ENCODE assay signal across 22 cellular contexts in the genomic region with DNA sequence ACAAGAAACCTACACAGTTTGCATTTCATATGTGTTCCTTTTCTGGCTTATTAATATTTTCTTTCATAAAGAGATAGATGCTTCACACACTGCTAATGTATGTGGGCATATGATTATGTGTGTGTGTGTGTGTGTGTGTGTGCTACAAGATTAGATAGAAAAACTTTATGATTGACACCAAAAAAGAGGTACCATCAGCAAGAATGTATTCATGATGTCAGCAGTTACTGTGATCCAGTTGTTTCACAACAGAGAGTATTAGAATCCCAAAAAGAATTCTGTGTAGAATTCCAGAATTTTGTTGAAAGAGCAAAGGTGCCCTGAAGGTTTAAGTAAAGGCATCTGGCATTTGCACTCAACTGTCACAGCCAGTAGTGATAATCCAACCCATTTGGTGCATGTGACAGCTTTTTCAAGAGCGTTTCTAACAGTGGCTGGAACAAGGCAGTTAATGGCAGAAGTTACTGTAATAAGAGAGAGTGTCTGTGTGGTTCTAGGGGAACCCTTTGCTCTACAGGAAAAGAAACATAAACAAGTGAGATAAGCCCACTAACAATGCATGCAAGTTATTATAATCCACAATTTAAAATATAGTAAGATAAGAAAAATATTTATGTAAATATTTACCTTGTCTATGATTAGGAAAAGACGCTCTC. TPM values are rescaled to one million over a fixed set of nuclear protein-coding genes. Genes with fewer than 3 reads are reported as not detected.
DNase-seq lines count a peak whose midpoint lies in the region; ATAC-seq, FAIRE-seq and TF ChIP-seq lines count a peak whose summit lies in the region.
"Had no signal": no experiment of that assay in that cellular context is flagged by ENCODE, and none has a peak within 500 bp of the region (broad histone marks: within the 10 kb centered on the region; RNA-seq: fewer than 3 reads in every experiment).

No MANE protein-coding gene starts in this region.

- no peak overlapping the region for H2BK5ac ChIP-seq in IMR-90 (ENCODE audit: low read depth, low read length, poor library complexity, severe bottlenecking)

- no peaks in the 10 kb centered on the region for H3K79me1 ChIP-seq in IMR-90 (ENCODE audit: low read depth in 1 of 2, low read length in 2 of 2)

- H3K18ac ChIP-seq in IMR-90 (ENCODE audit: low read depth, low read length): no peak overlapping the region

- no peak overlapping the region for H2BK20ac ChIP-seq in IMR-90 (ENCODE audit: low read depth, low read length)

- H2AFZ ChIP-seq in SK-N-SH (ENCODE audit: low read depth) (no peak overlapping the region), IMR-90 (replicated peaks; ENCODE audit: low read length, poor library complexity) (no peak overlapping the region), K562 (ENCODE audit: low read depth, low read length) (peak overlapping the region; percentile 25)

- no peaks in the 10 kb centered on the region for H3K79me2 ChIP-seq in SK-N-SH (ENCODE audit: insufficient read depth)
- no peaks in the 10 kb centered on the region; the same call in 2 of the 3 replicates for H3K79me2 ChIP-seq in K562 (ENCODE audit: control insufficient read depth, insufficient read depth, low read length)

- ATAC-seq in SK-N-SH treated with all-trans-retinoic acid at 6 μM for 48 hours: no peak
- ATAC-seq in IMR-90 (ENCODE audit: low read depth): peak; percentile 51
- peak; percentile 55 for ATAC-seq in K562
- no peak for ATAC-seq in omental fat pad (ENCODE audit: low FRiP score)
- ATAC-seq: HCT116 had no signal

- no peaks in the 10 kb centered on the region for H3F3A ChIP-seq in SK-N-SH (replicated peaks; ENCODE audit: insufficient read depth)

- no peak for TF ChIP-seq CTCF in SK-N-SH (IDR thresholded peaks at IDR 0.05)
- TF ChIP-seq CTCF in IMR-90 (conservative IDR thresholded peaks at IDR 0.05; ENCODE audit: low read depth, low read length): no peak
- TF ChIP-seq CTCF in K562 (IDR thresholded peaks at IDR 0.05 in 2 of 3, conservative IDR thresholded peaks at IDR 0.05 in 1 of 3; ENCODE audit: insufficient read depth in 2 of 3, low read depth in 1 of 3, low read length in 3 of 3): no peak
- no peak for TF ChIP-seq CTCF in omental fat pad (IDR thresholded peaks at IDR 0.05)

- no peak overlapping the region for H4K5ac ChIP-seq in IMR-90 (ENCODE audit: low read depth, low read length)

- in situ Hi-C loops in IMR-90 (cut with MboI; ENCODE audit: low sequenced_read_pairs) (no loop called here), K562 (cut with MboI) (no loop called here)

- dilution Hi-C loops in IMR-90 (cut with HindIII; ENCODE audit: low sequenced_read_pairs, unreplicated experiment): no loop called here

- no peaks in the 10 kb centered on the region for H3K9me2 ChIP-seq in SK-N-SH

- 0 out of 2 replicates have a peak, but pooled peaks have one; percentile 13 for TF ChIP-seq RAD21 in SK-N-SH (IDR thresholded peaks at IDR 0.05; ENCODE audit: low read length)
- no peak for TF ChIP-seq RAD21 in IMR-90 (IDR thresholded peaks at IDR 0.05; ENCODE audit: low read length)
- TF ChIP-seq RAD21 in K562 (CRISPR knock-in tag; conservative IDR thresholded peaks at IDR 0.05 in 1 of 2, IDR thresholded peaks at IDR 0.05 in 1 of 2): no peak

- TF ChIP-seq POLR2A in IMR-90 (IDR thresholded peaks at IDR 0.05; ENCODE audit: low read depth, low read length) (no peak), K562 (conservative IDR thresholded peaks at IDR 0.05) (no peak)

- H4K91ac ChIP-seq in IMR-90 (ENCODE audit: insufficient read depth, low read depth, low read length): no peak overlapping the region

- H4K8ac ChIP-seq in IMR-90 (ENCODE audit: low read depth in 2 of 2, low read length in 2 of 2): no peak overlapping the region

- no peak overlapping the region for H3K14ac ChIP-seq in IMR-90 (replicated peaks; ENCODE audit: low read depth, low read length)

- CTCF ChIA-PET in SK-N-SH (lab: Yijun Ruan, JAX): interaction anchor here (1.1 to 1.5 kb wide), 2 partner anchors 9 to 19 kb away, joined by 4 read pairs; no protein-coding TSS in a partner anchor
- CTCF ChIA-PET in IMR-90 (lab: Yijun Ruan, JAX): interaction anchor here (0.5 kb wide), 1 partner anchor 13 kb away, joined by 3 read pairs; no protein-coding TSS in a partner anchor
- CTCF ChIA-PET in K562 (lab: Yijun Ruan, JAX; ENCODE audit: low intra/inter-chr PET ratio): no interaction called here

- H3K4ac ChIP-seq in IMR-90 (ENCODE audit: low read depth, low read length): no peak overlapping the region

- H2AK5ac ChIP-seq in IMR-90 (ENCODE audit: low read depth, low read length): no peak overlapping the region

- no peaks in the 10 kb centered on the region for H4K20me1 ChIP-seq in SK-N-SH (ENCODE audit: insufficient read depth)
- no peaks in the 10 kb centered on the region for H4K20me1 ChIP-seq in IMR-90 (ENCODE audit: insufficient read depth, low read length)
- H4K20me1 ChIP-seq in K562 (replicated peaks; ENCODE audit: control insufficient read depth, insufficient read depth, low read length): no peaks in the 10 kb centered on the region

- H3K9me3 ChIP-seq in SK-N-SH (no peaks in the 10 kb centered on the region), IMR-90 (ENCODE audit: control insufficient read depth, insufficient read depth, low read length) (no peaks in the 10 kb centered on the region), K562 (replicated peaks; ENCODE audit: control insufficient read depth, insufficient read depth, low read depth, low read length) (no peaks in the 10 kb centered on the region)
- H3K9me3 ChIP-seq: BE2C, Caco-2 had no signal

- H3K27ac ChIP-seq in SK-N-SH (ENCODE audit: low read depth in 2 of 2, low read length in 1 of 2): no peak overlapping the region
- H3K27ac ChIP-seq in IMR-90 (ENCODE audit: insufficient read depth, low read length): no peak overlapping the region
- H3K27ac ChIP-seq in K562 (ENCODE audit: extremely low read depth, low read depth, low read length): no peak overlapping the region
- H3K27ac ChIP-seq: HL-60 had no signal

- H3K9ac ChIP-seq in SK-N-SH (no peak overlapping the region), IMR-90 (ENCODE audit: low read depth, low read length) (no peak overlapping the region), K562 (ENCODE audit: insufficient read depth in 1 of 2, low read depth in 2 of 2, low read length in 2 of 2) (no peak overlapping the region)

- TF ChIP-seq EP300 in SK-N-SH (IDR thresholded peaks at IDR 0.05; ENCODE audit: borderline replicate concordance in 1 of 2, low read depth in 1 of 2, low read length in 1 of 2) (0 out of 4 replicates have a peak, but pooled peaks of 1 of the 2 experiments have one; percentile 32), K562 (IDR thresholded peaks at IDR 0.05; ENCODE audit: low read length) (no peak)

- no peak overlapping the region for H2BK15ac ChIP-seq in IMR-90 (ENCODE audit: low read depth, low read length)

- H3K56ac ChIP-seq in IMR-90 (ENCODE audit: extremely low read depth, insufficient read depth, low read length): no peak overlapping the region

- WGBS in SK-N-SH (ENCODE audit: low lambda C conversion rate): 22% methylated on average over 2 of the region's 2 CpGs
- WGBS in IMR-90 (ENCODE audit: extremely low coverage in 2 of 2, insufficient read length in 1 of 2), 2 experiments: no CpG with 5 or more reads among the region's 2 CpGs
- 56% methylated on average over 2 of the region's 2 CpGs for WGBS in K562 (ENCODE audit: insufficient coverage, low coverage, missing lambda C conversion rate)

- no peak overlapping the region for H3K4me3 ChIP-seq in SK-N-SH (ENCODE audit: low read depth in 2 of 2, low read length in 1 of 2)
- no peak overlapping the region for H3K4me3 ChIP-seq in IMR-90 (ENCODE audit: insufficient read depth, low read depth, low read length)
- H3K4me3 ChIP-seq in K562: no peak overlapping the region

- POLR2A ChIA-PET in SK-N-SH (lab: Yijun Ruan, JAX): no interaction called here
- POLR2A ChIA-PET in IMR-90 (lab: Charles Lee; ENCODE audit: unreplicated experiment): no interaction called here
- POLR2A ChIA-PET in K562 (lab: Yijun Ruan, JAX): interaction anchor here (0.8 to 1.5 kb wide), 4 partner anchors 8 to 23 kb away, joined by 3 to 6 read pairs (median 3); no protein-coding TSS in a partner anchor

- no peak overlapping the region for H2AK9ac ChIP-seq in IMR-90 (replicated peaks; ENCODE audit: low read depth, low read length, poor library complexity)

- H3K4me1 ChIP-seq in SK-N-SH (ENCODE audit: control insufficient read depth in 1 of 2, insufficient read depth in 2 of 2, low read depth in 1 of 2, low read length in 1 of 2): no peaks in the 10 kb centered on the region; a peak in 1 of 4 replicates
- H3K4me1 ChIP-seq in IMR-90 (ENCODE audit: control insufficient read depth, insufficient read depth, low read length): 0 out of 2 replicates have a peak, but pooled peaks cover 2% of the 10 kb centered on the region
- H3K4me1 ChIP-seq in K562 (replicated peaks in 1 of 2; ENCODE audit: control insufficient read depth in 2 of 2, insufficient read depth in 2 of 2, low read length in 2 of 2): no peaks in the 10 kb centered on the region; a peak in 1 of 5 replicates
- H3K4me1 ChIP-seq: BE2C, Caco-2 had no signal

- H3K4me2 ChIP-seq in SK-N-SH: no peak overlapping the region
- H3K4me2 ChIP-seq in IMR-90 (ENCODE audit: low read depth, low read length): 0 out of 2 replicates have a peak overlapping the region, but pooled peaks have one; percentile 39
- no peak overlapping the region for H3K4me2 ChIP-seq in K562 (ENCODE audit: insufficient read depth, low read length)

- no peak for FAIRE-seq in K562 (lab: Jason Lieb, UNC)
- FAIRE-seq: D721Med, G401.6, GM12892, GM18507 had no signal

- H3K27me3 ChIP-seq in SK-N-SH (ENCODE audit: insufficient read depth): no peaks in the 10 kb centered on the region; the same call in 1 of the 2 replicates
- no peaks in the 10 kb centered on the region for H3K27me3 ChIP-seq in IMR-90 (ENCODE audit: control insufficient read depth, insufficient read depth, low read length)
- no peaks in the 10 kb centered on the region for H3K27me3 ChIP-seq in K562 (ENCODE audit: control insufficient read depth in 2 of 2, insufficient read depth in 2 of 2, low read length in 2 of 2)
- H3K27me3 ChIP-seq: BE2C had no signal

- H3K36me3 ChIP-seq in SK-N-SH (replicated peaks in 1 of 2; ENCODE audit: control insufficient read depth in 1 of 2, insufficient read depth in 2 of 2, low read length in 1 of 2) (no peaks in the 10 kb centered on the region), IMR-90 (ENCODE audit: control insufficient read depth, insufficient read depth, low read length) (no peaks in the 10 kb centered on the region), K562 (ENCODE audit: control insufficient read depth, insufficient read depth, low read length) (0 out of 3 replicates have a peak, but pooled peaks cover 3% of the 10 kb centered on the region)

- peak; percentile 38 for DNase-seq in SK-N-SH
- DNase-seq in IMR-90: no peak
- no peak for DNase-seq in K562 (ENCODE audit: extremely low read depth in 1 of 4, low spot score in 3 of 4)
- no peak for DNase-seq in omental fat pad (ENCODE audit: low spot score)
- no peak for DNase-seq in COR-L47 (lab: John Stamatoyannopoulos, UW)
- DNase-seq: ACHN; BE2C; C1 segment of cervical spinal cord; Caco-2; CD4-positive, CD25-positive, alpha-beta regulatory T cell; CD8-positive, alpha-beta memory T cell; GOT3; H7; HFFc6 had no signal

- H2BK120ac ChIP-seq in IMR-90 (ENCODE audit: low read depth, low read length): no peak overlapping the region

- BruUV-seq in IMR-90 (replicated peaks; lab: Mats Ljungman, UMichigan) (no TSS peak), K562 (replicated peaks; lab: Mats Ljungman, UMichigan) (no TSS peak)

- no peaks in the 10 kb centered on the region for H3K9me1 ChIP-seq in IMR-90 (ENCODE audit: insufficient read depth, low read length)
- H3K9me1 ChIP-seq in K562 (ENCODE audit: control insufficient read depth, insufficient read depth, low read length): no peaks in the 10 kb centered on the region

- intact Hi-C loops in IMR-90 (cut with micrococcal nuclease) (no loop called here), K562 (cut with micrococcal nuclease) (no loop called here)

- H3K23ac ChIP-seq in IMR-90 (ENCODE audit: low read depth, low read length): no peak overlapping the region

RNA-seq across cellular contexts. Expression of gene RELN, which starts 16.6 kb away (rescaled TPM):
- polyA plus RNA-seq in SK-N-SH (2012; rRNA removed) (0.02 and 0.06 TPM in 2 replicates), IMR-90 (2012; rRNA removed) (14.7 and 16.8 TPM in 2 replicates), K562 (2011; rRNA removed) (34.2 and 43.2 TPM in 2 replicates), K562 (2014; fragmentation: Illumina TruSeq; extraction: Trizol) (24.4 and 24.5 TPM in 2 replicates), K562 (2014; fragmentation: Nextera tagmentation; extraction: Ambion mirVana) (10 to 100 TPM; 12.9 to 15.3 TPM), K562 (2014; rRNA removed) (17.1 and 23.6 TPM in 2 replicates)
- 0.08 and 0.10 TPM in 2 replicates for polyA plus RNA-seq in SK-N-SH (2012; cell fraction: cytosol; rRNA removed)
- 0.02 and 0.06 TPM in 2 replicates for polyA plus RNA-seq in SK-N-SH (2012; cell fraction: nucleus; rRNA removed)
- total RNA-seq in IMR-90 (2012; rRNA removed) (19.4 and 23.7 TPM in 2 replicates), K562 (2014; rRNA removed) (18.1 and 22.3 TPM in 2 replicates), K562 (2014; rRNA removed; fragmentation: Illumina TruSeq; extraction: Trizol) (21.5 and 22.2 TPM in 2 replicates), K562 (2015; rRNA removed; fragmentation: Illumina TruSeq; extraction: Trizol) (16.5 and 17.4 TPM in 2 replicates), K562 (2021) (25.1 and 25.9 TPM in 2 replicates), omental fat pad (1 to 10 TPM; 1.2 to 7.1 (median 3.7) TPM)
- polyA plus RNA-seq in IMR-90 (2012; cell fraction: cytosol; rRNA removed): 7.1 and 8.6 TPM in 2 replicates
- 3.8 and 14.8 TPM in 2 replicates for polyA plus RNA-seq in IMR-90 (2012; cell fraction: nucleus; rRNA removed; ENCODE audit: low replicate concordance)
- total RNA-seq in K562 (2011; cell fraction: chromatin; rRNA removed; ENCODE audit: low replicate concordance): 72.2 and 98.2 TPM in 2 replicates
- 75.9 and 76.6 TPM in 2 replicates for total RNA-seq in K562 (2011; cell fraction: nucleolus; rRNA removed)
- total RNA-seq in K562 (2011; cell fraction: nucleoplasm; rRNA removed): 90.5 and 107 TPM in 2 replicates
- polyA plus RNA-seq in K562 (2011; cell fraction: cytosol; rRNA removed): 34.8 and 41.8 TPM in 2 replicates
- polyA plus RNA-seq in K562 (2011; cell fraction: nucleus; rRNA removed): 36.2 TPM in 2 replicates
- 19.0 and 23.5 TPM in 2 replicates for polyA plus RNA-seq in K562 (2012)
- 162 and 229 TPM in 2 replicates for polyA minus RNA-seq in K562 (2011; rRNA and poly(A)+ RNA removed)
- 65.4 and 75.6 TPM in 2 replicates for polyA minus RNA-seq in K562 (2011; cell fraction: cytosol; rRNA and poly(A)+ RNA removed)
- 45.0 and 71.8 TPM in 2 replicates for polyA minus RNA-seq in K562 (2011; cell fraction: nucleus; rRNA and poly(A)+ RNA removed)
- total RNA-seq: CD4-positive, CD25-positive, alpha-beta regulatory T cell; CD8-positive, alpha-beta memory T cell had no signal
- polyA plus RNA-seq: CD4-positive, CD25-positive, alpha-beta regulatory T cell; CD8-positive, alpha-beta memory T cell; IgD-negative memory B cell had no signal

Comparison
In these comparisons a context has a peak if more than half of its experiments do, and no peak if none do; other contexts are left out.
1. ATAC-seq: peak in IMR-90 (single experiment) and K562 (single experiment); none in SK-N-SH treated with all-trans-retinoic acid at 6 μM for 48 hours (single experiment) and omental fat pad (single experiment).
2. Of the 27 proteins assayed by ChIP-seq in both K562 and SK-N-SH: peak only in K562: none; only in SK-N-SH: RAD21 and RCOR1; in both: none; in neither: 24; mixed calls (peak in some experiments, not most) for 1.